8 cellular contexts compared by ENCODE assay signal in the genomic region with DNA sequence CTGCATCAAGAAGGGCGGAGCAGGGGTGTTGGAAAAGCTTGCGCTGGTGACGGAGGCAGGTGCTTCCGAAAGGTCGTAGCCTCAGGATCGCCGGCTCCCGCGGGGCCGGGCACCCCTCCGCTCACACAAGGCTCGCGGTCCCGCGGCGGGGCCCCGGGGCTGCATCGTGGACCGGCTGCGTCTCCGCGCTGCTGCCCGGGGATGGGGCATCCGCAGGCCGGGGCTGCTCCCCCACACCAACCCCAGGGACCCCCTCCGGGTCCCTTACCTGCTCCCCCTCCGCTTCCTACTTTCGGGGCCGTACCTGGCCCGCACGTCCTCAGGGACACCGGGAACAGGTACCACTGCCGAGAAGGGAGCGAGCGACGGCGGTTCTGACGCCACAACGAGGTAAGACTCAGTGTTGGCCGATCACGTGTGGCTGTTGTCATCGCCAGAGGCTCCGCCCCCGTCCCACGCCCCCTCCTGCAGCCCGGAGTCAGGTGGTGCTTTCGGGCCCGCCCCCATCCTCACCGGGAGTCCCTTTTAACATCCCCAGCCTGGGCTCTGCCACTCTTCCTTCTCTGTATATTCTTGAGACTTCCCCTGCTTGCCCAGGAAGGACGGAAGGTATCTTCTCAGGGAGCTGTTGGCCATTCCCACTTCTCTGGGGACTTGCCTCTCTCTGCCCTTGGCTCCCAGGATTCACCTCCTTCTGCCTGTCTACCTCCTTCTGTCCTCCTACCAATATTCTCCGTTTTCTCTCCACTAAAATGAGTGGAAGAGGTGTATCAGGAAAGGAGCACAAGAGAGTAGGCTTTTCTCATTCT. TPM values are rescaled to one million over a fixed set of nuclear protein-coding genes. Genes with fewer than 3 reads are reported as not detected.
DNase-seq lines count a peak whose midpoint lies in the region; ATAC-seq and TF ChIP-seq lines count a peak whose summit lies in the region.

A gene (minus strand): TSS at position 399 of the 809 bp plus-strand sequence. CDS start 1,014 bp downstream, outside the sequence.

- H3K9me3 Mint-ChIP-seq in effector memory CD8-positive, alpha-beta T cell, result no peaks in the 10 kb centered on the region
- peaks cover 7% of the 10 kb centered on the region for H3K9me3 Mint-ChIP-seq in mesothelial cell of epicardium

- DNase-seq in NCI-H2171 treated with DMSO at 0.1 percent for 48 hours (lab: John Stamatoyannopoulos, UW) (peak; percentile 79), mesothelial cell of epicardium (ENCODE audit: low spot score in 2 of 2, unreplicated experiment in 2 of 2) (peak; percentile 58 to 83), 8988T (no peak)
- peak; percentile 55 to 69 for DNase-seq in activated CD8-positive, alpha-beta memory T cell treated with anti-CD3 and anti-CD28 coated beads for 1 hour (ENCODE audit: extremely low read depth in 1 of 2, low read depth in 1 of 2)
- DNase-seq in effector memory CD8-positive, alpha-beta T cell, result peak; percentile 69 to 78 (median 71)
- DNase-seq in stimulated activated CD8-positive, alpha-beta memory T cell treated with anti-CD3 and anti-CD28 coated beads, Interleukin-15, amount 100 ng/mL, for 24 hours (ENCODE audit: low read depth), result peak; percentile 43

- no peaks in the 10 kb centered on the region for H3K27me3 Mint-ChIP-seq in effector memory CD8-positive, alpha-beta T cell
- no peaks in the 10 kb centered on the region for H3K27me3 Mint-ChIP-seq in mesothelial cell of epicardium (ENCODE audit: low read depth)

- ATAC-seq in GM18508 (IDR thresholded peaks at IDR 0.05; ENCODE audit: insufficient read depth, unreplicated experiment) (peak; percentile 82), HG02943 (IDR thresholded peaks at IDR 0.05; ENCODE audit: low read depth, unreplicated experiment) (peak; percentile 90)
- peak; percentile 99 for ATAC-seq in effector memory CD8-positive, alpha-beta T cell (replicated peaks)

- peaks cover 2 to 3% of the 10 kb centered on the region in 2 donors for H3K4me1 Mint-ChIP-seq in effector memory CD8-positive, alpha-beta T cell (ENCODE audit: low read depth in 2 of 2)
- H3K4me1 Mint-ChIP-seq in mesothelial cell of epicardium, result peaks cover 5% of the 10 kb centered on the region

- peaks cover 3% of the 10 kb centered on the region for H3K36me3 Mint-ChIP-seq in effector memory CD8-positive, alpha-beta T cell (ENCODE audit: insufficient read depth)
- peaks cover 4% of the 10 kb centered on the region for H3K36me3 Mint-ChIP-seq in mesothelial cell of epicardium

- H3K27ac Mint-ChIP-seq in effector memory CD8-positive, alpha-beta T cell, result peak within 1 kb of the TSS; percentile 74 to 82
- peak within 1 kb of the TSS; percentile 86 for H3K27ac Mint-ChIP-seq in mesothelial cell of epicardium

- H3K4me3 Mint-ChIP-seq in effector memory CD8-positive, alpha-beta T cell, result peak within 1 kb of the TSS; percentile 78 to 81
- peak within 1 kb of the TSS; percentile 78 for H3K4me3 Mint-ChIP-seq in mesothelial cell of epicardium

- TF ChIP-seq CTCF in mesothelial cell of epicardium (IDR thresholded peaks at IDR 0.05; ENCODE audit: unreplicated experiment), result no peak

RNA-seq across cellular contexts. Expression of the gene that starts here (rescaled TPM):
- 29.0 to 29.8 TPM (median 29.8 TPM) in 3 replicates for total RNA-seq in mesothelial cell of epicardium
